ENCODE assay signal across 8 cellular contexts in genomic region chr6:6686748-6687601, GRCh38.
A peak's percentile ranks its signal among the peaks of the same experiment; 100 is the strongest.
DNase-seq lines count a peak whose midpoint lies in the region; ATAC-seq and TF ChIP-seq lines count a peak whose summit lies in the region.

No MANE protein-coding gene starts in this region.

- no peaks in the 10 kb centered on the region for H3K36me3 ChIP-seq in WERI-Rb-1

- no peaks in the 10 kb centered on the region for H3K27me3 ChIP-seq in WERI-Rb-1 (ENCODE audit: insufficient read depth, low read depth, severe bottlenecking)

- peak overlapping the region; percentile 53 for H3K4me3 ChIP-seq in WERI-Rb-1 (ENCODE audit: low read depth, low read length)

- peak; percentile 87 for ATAC-seq in omental fat pad (ENCODE audit: low FRiP score)
- no peak for ATAC-seq in HG02571 (IDR thresholded peaks at IDR 0.05; ENCODE audit: unreplicated experiment)
- no peak for ATAC-seq in GM19351 (IDR thresholded peaks at IDR 0.05; ENCODE audit: unreplicated experiment)

- TF ChIP-seq CTCF in WERI-Rb-1 (IDR thresholded peaks at IDR 0.05; ENCODE audit: low read depth, low read length) (no peak), omental fat pad (IDR thresholded peaks at IDR 0.05) (no peak)

- peak; percentile 43 for DNase-seq in stimulated activated CD4-positive, alpha-beta T cell treated with anti-CD3 and anti-CD28 coated beads, Interleukin-15, amount 100 ng/mL, for 24 hours
- no peak for DNase-seq in stimulated activated CD4-positive, alpha-beta T cell treated with anti-CD3 and anti-CD28 coated beads, Interleukin-4, amount 100 ng/mL, for 4 hours
- DNase-seq in NCI-H2107 treated with DMSO at 0.1 percent for 48 hours (lab: John Stamatoyannopoulos, UW; ENCODE audit: unreplicated experiment) (peak; percentile 87), WERI-Rb-1 (peak; percentile 99), foreskin melanocyte (peak; percentile 50), omental fat pad (ENCODE audit: low spot score) (peak; percentile 44)

- peaks cover 11% of the 10 kb centered on the region for H3K9me3 ChIP-seq in WERI-Rb-1 (ENCODE audit: severe bottlenecking)

- H3K27ac ChIP-seq in WERI-Rb-1: peak overlapping the region; percentile 71

Comparison
In these comparisons a context has a peak if more than half of its experiments do, and no peak if none do; other contexts are left out.
1. DNase-seq: peak in stimulated activated CD4-positive, alpha-beta T cell treated with anti-CD3 and anti-CD28 coated beads, Interleukin-15, amount 100 ng/mL, for 24 hours (single experiment), NCI-H2107 treated with DMSO at 0.1 percent for 48 hours (single experiment), WERI-Rb-1 (single experiment), foreskin melanocyte (single experiment) and omental fat pad (single experiment); none in stimulated activated CD4-positive, alpha-beta T cell treated with anti-CD3 and anti-CD28 coated beads, Interleukin-4, amount 100 ng/mL, for 4 hours (0 of 2).